In genomic region chr1:243731974-243732373, GRCh38 we compare ENCODE assay signal across 16 cellular contexts.
A peak's percentile ranks its signal among the peaks of the same experiment; 100 is the strongest.
DNase-seq lines count a peak whose midpoint lies in the region; ATAC-seq and TF ChIP-seq lines count a peak whose summit lies in the region.
"Had no signal": no experiment of that assay in that cellular context is flagged by ENCODE, and none has a peak within 500 bp of the region (broad histone marks: within the 10 kb centered on the region; RNA-seq: fewer than 3 reads in every experiment).

No MANE protein-coding gene starts in this region.

- H3K27ac ChIP-seq in HL-60 (replicated peaks) (peak overlapping the region; percentile 93), dorsolateral prefrontal cortex (peak overlapping the region in 45 of 59 donors; percentile 1 to 83 (median 61)), rectal smooth muscle tissue (ENCODE audit: low read depth, low read length) (peak overlapping the region; percentile 30)
- H3K27ac ChIP-seq: C4-2B, prostate gland, WERI-Rb-1 had no signal

- DNase-seq in HL-60 (ENCODE audit: low read depth in 1 of 2, low spot score in 1 of 2) (peak; percentile 72 to 84), NOMO-1 treated with dmso at 0.1 percent for 144 hours (lab: John Stamatoyannopoulos, UW; ENCODE audit: unreplicated experiment) (peak; percentile 50), dorsolateral prefrontal cortex (no peak), hepatic stellate cell (ENCODE audit: low spot score) (no peak), retina (no peak), NCI-H748 (lab: John Stamatoyannopoulos, UW; ENCODE audit: unreplicated experiment) (no peak)
- no peak for DNase-seq in effector memory CD8-positive, alpha-beta T cell
- DNase-seq: activated naive CD4-positive, alpha-beta T cell; foreskin fibroblast; SK-N-SH; stimulated activated CD4-positive, alpha-beta T cell treated with anti-CD3 and anti-CD28 coated beads, Interleukin-2, amount 100 ng/mL, for 24 hours; WERI-Rb-1 had no signal

- no peak for ATAC-seq in effector memory CD8-positive, alpha-beta T cell (replicated peaks)

- no peak overlapping the region for H3K4me3 Mint-ChIP-seq in effector memory CD8-positive, alpha-beta T cell

- H3K36me3 ChIP-seq in rectal smooth muscle tissue (ENCODE audit: control insufficient read depth, insufficient read depth, low read length): no peaks in the 10 kb centered on the region
- H3K36me3 ChIP-seq: breast epithelium, prostate gland, WERI-Rb-1 had no signal

- H3K27me3 Mint-ChIP-seq in effector memory CD8-positive, alpha-beta T cell: no peaks in the 10 kb centered on the region

- no peaks in the 10 kb centered on the region for H3K36me3 Mint-ChIP-seq in effector memory CD8-positive, alpha-beta T cell (ENCODE audit: insufficient read depth)

- no peaks in the 10 kb centered on the region for H3K9me3 Mint-ChIP-seq in effector memory CD8-positive, alpha-beta T cell

- no peak overlapping the region for H3K9ac ChIP-seq in rectal smooth muscle tissue (ENCODE audit: low read length)
- H3K9ac ChIP-seq: SK-N-SH had no signal

- H3K4me3 ChIP-seq in HL-60 (replicated peaks; ENCODE audit: insufficient read depth, low read length) (peak overlapping the region; percentile 41), dorsolateral prefrontal cortex (peak overlapping the region in 1 of 59 donors; percentile 41), rectal smooth muscle tissue (ENCODE audit: low read length) (no peak overlapping the region)
- H3K4me3 ChIP-seq: breast epithelium, prostate gland had no signal

- H3K27me3 ChIP-seq in HL-60 (ENCODE audit: insufficient read depth, poor library complexity, severe bottlenecking): no peaks in the 10 kb centered on the region
- H3K27me3 ChIP-seq in dorsolateral prefrontal cortex: no peaks in the 10 kb centered on the region
- no peaks in the 10 kb centered on the region for H3K27me3 ChIP-seq in rectal smooth muscle tissue (ENCODE audit: control insufficient read depth, insufficient read depth, low read length)
- H3K27me3 ChIP-seq: breast epithelium had no signal

- TF ChIP-seq CTCF in HL-60 (IDR thresholded peaks at IDR 0.05; ENCODE audit: insufficient read depth, low read length): no peak
- no peak for TF ChIP-seq CTCF in dorsolateral prefrontal cortex (IDR thresholded peaks at IDR 0.05 in 54 of 56, conservative IDR thresholded peaks at IDR 0.05 in 2 of 56; ENCODE audit: low read depth in 1 of 56, partially characterized antibody in 56 of 56)

- H3K27ac Mint-ChIP-seq in effector memory CD8-positive, alpha-beta T cell: peak overlapping the region in 1 of 2 donors; percentile 52

- intact Hi-C loops in dorsolateral prefrontal cortex (cut with DNase I): no loop called here

- peaks cover 36 to 40% of the 10 kb centered on the region in 2 donors for H3K4me1 Mint-ChIP-seq in effector memory CD8-positive, alpha-beta T cell (ENCODE audit: low read depth in 2 of 2)

- peaks cover 6% of the 10 kb centered on the region for H3K4me1 ChIP-seq in rectal smooth muscle tissue (ENCODE audit: control insufficient read depth, insufficient read depth, low read length)
- H3K4me1 ChIP-seq: breast epithelium, prostate gland had no signal

Comparison
In these comparisons a context has a peak if more than half of its experiments do, and no peak if none do; other contexts are left out.
1. DNase-seq: peak in HL-60 (2 of 2) and NOMO-1 treated with dmso at 0.1 percent for 144 hours (single experiment); none in dorsolateral prefrontal cortex (0 of 10), effector memory CD8-positive, alpha-beta T cell (0 of 3), hepatic stellate cell (single experiment), retina (single experiment) and NCI-H748 (single experiment).
2. H3K27ac ChIP-seq: peak in every context shown above with its lines; median percentile 93 in HL-60; 61 in dorsolateral prefrontal cortex; 30 in rectal smooth muscle tissue.